ENCODE assay signal across 31 cellular contexts in genomic region chr1:204581759-204582158, GRCh38.
"Had no signal": no experiment of that assay in that cellular context is flagged by ENCODE, and none has a peak within 500 bp of the region (broad histone marks: within the 10 kb centered on the region; RNA-seq: fewer than 3 reads in every experiment).

No MANE protein-coding gene starts in this region.

- H3K27me3 ChIP-seq: colonic mucosa, gastroesophageal sphincter, heart left ventricle, hepatocyte, right atrium auricular region, tibial nerve, upper lobe of left lung had no signal

- H3K4me3 ChIP-seq: colonic mucosa, gastroesophageal sphincter, heart left ventricle, hepatocyte, lung, prostate gland, right atrium auricular region, smooth muscle cell, thoracic aorta, tibial nerve, upper lobe of left lung had no signal

- ATAC-seq: esophagus mucosa; gastroesophageal sphincter; heart left ventricle; left lobe of liver; naive thymus-derived CD8-positive, alpha-beta T cell; sciatic nerve; stimulated activated effector memory CD8-positive, alpha-beta T cell treated with anti-CD3 and anti-CD28 coated beads, Interleukin-12 subunit alpha, Interleukin-12 subunit beta, amount 100 ng/mL, for 72 hours had no signal

- H3K36me3 ChIP-seq: colonic mucosa, gastroesophageal sphincter, heart left ventricle, prostate gland, right atrium auricular region, thoracic aorta, tibial nerve, upper lobe of left lung had no signal

- H3K27ac ChIP-seq: colonic mucosa, epithelial cell of prostate, gastroesophageal sphincter, heart left ventricle, hepatocyte, prostate gland, right atrium auricular region, thoracic aorta, tibial nerve, upper lobe of left lung had no signal

- H3K27me3 Mint-ChIP-seq: dendritic cell treated with granulocyte-macrophage colony-stimulating factor and Interleukin-4, amounts not matched to agents 40 ng/mL and 50 ng/mL, for 4 days; naive thymus-derived CD8-positive, alpha-beta T cell; stimulated activated naive CD8-positive, alpha-beta T cell treated with anti-CD3 and anti-CD28 coated beads, Interleukin-15, Interleukin-2, amounts not matched to agents 100 ng/mL and 50 ng/mL, for 24 hours had no signal

- H3K9me3 Mint-ChIP-seq: dendritic cell treated with granulocyte-macrophage colony-stimulating factor and Interleukin-4, amounts not matched to agents 40 ng/mL and 50 ng/mL, for 4 days; endodermal cell; naive thymus-derived CD8-positive, alpha-beta T cell; nephron progenitor cell; stimulated activated effector memory CD8-positive, alpha-beta T cell treated with anti-CD3 and anti-CD28 coated beads, Interleukin-12 subunit alpha, Interleukin-12 subunit beta, amount 100 ng/mL, for 72 hours; stimulated activated naive CD8-positive, alpha-beta T cell treated with anti-CD3 and anti-CD28 coated beads, Interleukin-15, Interleukin-2, amounts not matched to agents 100 ng/mL and 50 ng/mL, for 24 hours had no signal

- H3K9me3 ChIP-seq: colonic mucosa, gastroesophageal sphincter, heart left ventricle, prostate gland, right atrium auricular region, thoracic aorta, tibial nerve, upper lobe of left lung had no signal

- H3K79me2 ChIP-seq: hepatocyte had no signal

- H2AFZ ChIP-seq: hepatocyte had no signal

- H3K4me2 ChIP-seq: hepatocyte, smooth muscle cell had no signal

- H3K4me1 ChIP-seq: prostate gland had no signal

- H3K27ac Mint-ChIP-seq: dendritic cell treated with granulocyte-macrophage colony-stimulating factor and Interleukin-4, amounts not matched to agents 40 ng/mL and 50 ng/mL, for 4 days; endodermal cell; naive thymus-derived CD8-positive, alpha-beta T cell; nephron progenitor cell; stimulated activated effector memory CD8-positive, alpha-beta T cell treated with anti-CD3 and anti-CD28 coated beads, Interleukin-12 subunit alpha, Interleukin-12 subunit beta, amount 100 ng/mL, for 72 hours; stimulated activated naive CD8-positive, alpha-beta T cell treated with anti-CD3 and anti-CD28 coated beads, Interleukin-15, Interleukin-2, amounts not matched to agents 100 ng/mL and 50 ng/mL, for 24 hours had no signal

- FAIRE-seq: kidney, urothelium cell line had no signal

- H3K4me3 Mint-ChIP-seq: dendritic cell treated with granulocyte-macrophage colony-stimulating factor and Interleukin-4, amounts not matched to agents 40 ng/mL and 50 ng/mL, for 4 days; endodermal cell; naive thymus-derived CD8-positive, alpha-beta T cell; nephron progenitor cell; stimulated activated effector memory CD8-positive, alpha-beta T cell treated with anti-CD3 and anti-CD28 coated beads, Interleukin-12 subunit alpha, Interleukin-12 subunit beta, amount 100 ng/mL, for 72 hours; stimulated activated naive CD8-positive, alpha-beta T cell treated with anti-CD3 and anti-CD28 coated beads, Interleukin-15, Interleukin-2, amounts not matched to agents 100 ng/mL and 50 ng/mL, for 24 hours had no signal

- DNase-seq: colonic mucosa; effector CD8-positive, alpha-beta T cell; endodermal cell; foreskin fibroblast; heart left ventricle; kidney; mesenchymal stem cell; midbrain; naive thymus-derived CD8-positive, alpha-beta T cell; nephron progenitor cell; nucleus accumbens; stimulated activated CD4-positive, alpha-beta T cell treated with anti-CD3 and anti-CD28 coated beads, Interleukin-12 subunit alpha, Interleukin-12 subunit beta, amount 100 ng/mL, for 4 hours; stimulated activated CD4-positive, alpha-beta T cell treated with anti-CD3 and anti-CD28 coated beads, Interleukin-1b, Interleukin-23, amount 100 ng/mL, for 48 hours; stimulated activated CD4-positive, alpha-beta T cell treated with anti-CD3 and anti-CD28 coated beads, Interleukin-4, amount 100 ng/mL, for 1 hour; upper lobe of left lung had no signal
